In the genomic region with DNA sequence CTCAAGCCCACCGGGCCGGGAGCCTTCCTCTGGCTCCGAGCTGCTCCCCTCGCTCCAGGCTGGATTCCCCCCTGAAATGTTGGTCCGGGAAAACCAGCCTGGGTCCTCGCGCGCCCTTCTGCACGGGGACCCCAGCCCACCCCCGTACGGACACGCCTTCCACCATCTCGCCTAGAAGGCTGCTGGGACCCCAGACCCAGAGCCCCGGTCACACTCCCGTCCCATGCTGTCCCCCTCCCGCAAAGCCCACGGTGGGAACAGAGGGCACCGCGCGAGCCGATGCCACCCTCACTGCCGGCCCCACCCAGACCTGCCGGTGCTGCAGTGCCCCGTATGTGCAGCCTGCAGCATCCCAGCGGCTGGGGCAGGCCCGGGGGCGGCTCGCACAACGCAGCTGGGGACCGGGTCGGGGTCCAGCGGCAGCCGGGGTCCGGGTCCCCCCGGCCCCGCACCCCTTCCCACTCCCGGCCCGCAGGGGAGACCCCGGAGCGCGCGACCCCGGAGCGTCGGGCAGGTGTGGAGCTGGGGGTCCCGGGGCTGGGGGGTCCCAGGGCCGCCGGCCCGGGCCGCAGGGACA, we compare ENCODE assay signal across 1 cellular context.
TF ChIP-seq lines count a peak whose summit lies in the region.

No MANE protein-coding gene starts in this region.

TF ChIP-seq in SK-N-SH treated with all-trans-retinoic acid at 6 μM for 48 hours, 23 proteins besides CTCF, POLR2A, EP300 and RAD21 (continued from another document):
- TF ChIP-seq POU6F1 (CRISPR knock-in tag; IDR thresholded peaks at IDR 0.05; ENCODE audit: borderline replicate concordance, low read depth) (no peak), TOX (CRISPR knock-in tag; IDR thresholded peaks at IDR 0.05; ENCODE audit: borderline replicate concordance) (no peak), PATZ1 (CRISPR knock-in tag; IDR thresholded peaks at IDR 0.05; ENCODE audit: borderline replicate concordance) (no peak), ZNF8 (CRISPR knock-in tag; IDR thresholded peaks at IDR 0.05) (no peak), ZNF70 (CRISPR knock-in tag; IDR thresholded peaks at IDR 0.05) (no peak), TSHZ2 (CRISPR knock-in tag; IDR thresholded peaks at IDR 0.05) (no peak), SNAI2 (CRISPR knock-in tag; IDR thresholded peaks at IDR 0.05) (no peak)
